8 cellular contexts compared by ENCODE assay signal in the genomic region with DNA sequence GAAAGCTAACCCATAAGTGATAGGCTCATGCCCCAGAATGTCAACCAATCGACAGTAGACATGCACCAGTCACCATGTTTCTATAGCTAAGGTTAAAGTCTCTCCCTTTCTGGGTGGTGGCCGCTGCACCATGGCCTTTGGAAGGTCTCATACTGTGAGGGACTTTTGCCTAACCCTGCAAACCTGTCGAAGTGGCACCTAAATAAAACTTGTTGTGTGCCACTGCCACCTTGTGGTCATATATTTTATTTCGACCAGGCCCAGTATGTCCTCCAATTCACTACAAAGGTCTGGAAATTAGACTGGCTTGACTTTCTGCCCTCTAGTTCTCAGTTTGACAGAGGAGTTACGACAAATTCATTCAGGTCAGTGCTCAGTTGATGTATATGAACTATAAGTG.
DNase-seq lines count a peak whose midpoint lies in the region; ATAC-seq and TF ChIP-seq lines count a peak whose summit lies in the region.

No MANE protein-coding gene starts in this region.

- TF ChIP-seq EP300 in gastroesophageal sphincter (IDR thresholded peaks at IDR 0.05): no peak

- H3K4me1 ChIP-seq in Caco-2 (no peaks in the 10 kb centered on the region), gastroesophageal sphincter (no peaks in the 10 kb centered on the region)

- TF ChIP-seq POLR2A in gastroesophageal sphincter (IDR thresholded peaks at IDR 0.05): no peak

- H3K4me3 Mint-ChIP-seq in Caco-2 (ENCODE audit: unreplicated experiment): no peak overlapping the region

- no peaks in the 10 kb centered on the region for H3K9me3 ChIP-seq in Caco-2
- no peaks in the 10 kb centered on the region for H3K9me3 ChIP-seq in gastroesophageal sphincter

- POLR2A ChIA-PET in Caco-2 (lab: Charles Lee): no interaction called here

- H3K27ac ChIP-seq in gastroesophageal sphincter: no peak overlapping the region

- H3K27me3 ChIP-seq in Caco-2 (replicated peaks; ENCODE audit: control insufficient read depth, insufficient read depth, low read length): no peaks in the 10 kb centered on the region
- no peaks in the 10 kb centered on the region for H3K27me3 ChIP-seq in gastroesophageal sphincter

- peak; percentile 21 to 31 for TF ChIP-seq CTCF in Caco-2 (IDR thresholded peaks at IDR 0.05; ENCODE audit: insufficient read depth in 1 of 2, low read depth in 1 of 2, low read length in 1 of 2, severe bottlenecking in 1 of 2, unreplicated experiment in 1 of 2)
- peak in 3 of 4 experiments; percentile 11 to 54 (median 20) for TF ChIP-seq CTCF in gastroesophageal sphincter (IDR thresholded peaks at IDR 0.05)
- TF ChIP-seq CTCF in retinal pigment epithelial cell (conservative IDR thresholded peaks at IDR 0.05; ENCODE audit: low read depth, low read length): peak; percentile 44

- WGBS in gastroesophageal sphincter (ENCODE audit: low coverage in 1 of 2), 2 donors: 42 to 60% methylated on average over 5 of the region's 5 CpGs

- H3K4me1 Mint-ChIP-seq in Caco-2 (ENCODE audit: low read depth, unreplicated experiment): peaks cover 9% of the 10 kb centered on the region

- DNase-seq in Caco-2 (peak; percentile 43 to 61), NCI-H526 treated with DMSO at 0.1 percent for 48 hours (lab: John Stamatoyannopoulos, UW) (peak; percentile 2), retinal pigment epithelial cell (ENCODE audit: low read depth) (no peak), dedifferentiated amniotic fluid mesenchymal stem cell (ENCODE audit: extremely low spot score) (no peak)
- peak; percentile 22 for DNase-seq in activated CD8-positive, alpha-beta memory T cell treated with anti-CD3 and anti-CD28 coated beads, Interleukin-2, amount 50 U/mL, for 4 hours

- H3K9me3 Mint-ChIP-seq in Caco-2 (ENCODE audit: unreplicated experiment): no peaks in the 10 kb centered on the region

- no peaks in the 10 kb centered on the region for H3K27me3 Mint-ChIP-seq in Caco-2 (ENCODE audit: insufficient read depth, unreplicated experiment)

- H3K36me3 ChIP-seq in Caco-2 (ENCODE audit: control insufficient read depth, insufficient read depth, low read length): no peaks in the 10 kb centered on the region
- H3K36me3 ChIP-seq in gastroesophageal sphincter: no peaks in the 10 kb centered on the region

- no peaks in the 10 kb centered on the region for H3K36me3 Mint-ChIP-seq in Caco-2 (ENCODE audit: insufficient read depth, unreplicated experiment)

- intact Hi-C loops in Caco-2 (cut with micrococcal nuclease; ENCODE audit: unreplicated experiment): loop anchor here (1.0 to 5.0 kb wide), 3 partner anchors 42 to 218 kb away; no protein-coding TSS in a partner anchor

- BruUV-seq in Caco-2 (replicated peaks; lab: Mats Ljungman, UMichigan): no TSS peak

- CTCF ChIA-PET in Caco-2 (lab: Charles Lee): no interaction called here

- no peak overlapping the region for H3K27ac Mint-ChIP-seq in Caco-2 (ENCODE audit: unreplicated experiment)

- ATAC-seq in GM18907 (IDR thresholded peaks at IDR 0.05; ENCODE audit: unreplicated experiment) (peak; percentile 96), HG03135 (IDR thresholded peaks at IDR 0.05; ENCODE audit: unreplicated experiment) (peak; percentile 96), gastroesophageal sphincter (no peak)

- H3K4me3 ChIP-seq in Caco-2 (ENCODE audit: low read depth, low read length): no peak overlapping the region
- H3K4me3 ChIP-seq in gastroesophageal sphincter: no peak overlapping the region
- no peak overlapping the region for H3K4me3 ChIP-seq in retinal pigment epithelial cell (ENCODE audit: low read length)

Comparison
In these comparisons a context has a peak if more than half of its experiments do, and no peak if none do; other contexts are left out.
1. DNase-seq: peak in Caco-2 (2 of 2), NCI-H526 treated with DMSO at 0.1 percent for 48 hours (single experiment) and activated CD8-positive, alpha-beta memory T cell treated with anti-CD3 and anti-CD28 coated beads, Interleukin-2, amount 50 U/mL, for 4 hours (single experiment); none in retinal pigment epithelial cell (single experiment) and dedifferentiated amniotic fluid mesenchymal stem cell (single experiment).
2. Peak in every context shown above with its lines, with median percentiles within 50 percentile points of each other: CTCF ChIP-seq.